Comparison of ENCODE assay signal across 9 cellular contexts in genomic region chr1:77687519-77687906, GRCh38. TPM values are rescaled to one million over a fixed set of nuclear protein-coding genes. Genes with fewer than 3 reads are reported as not detected.
DNase-seq lines count a peak whose midpoint lies in the region; ATAC-seq and TF ChIP-seq lines count a peak whose summit lies in the region.
"Had no signal": no experiment of that assay in that cellular context is flagged by ENCODE, and none has a peak within 500 bp of the region (broad histone marks: within the 10 kb centered on the region; RNA-seq: fewer than 3 reads in every experiment).

No MANE protein-coding gene starts in this region.

- no peak overlapping the region for H3K4me3 ChIP-seq in fibroblast of mammary gland (ENCODE audit: control insufficient read depth, low read depth, low read length)

- H3K9me3 Mint-ChIP-seq in T-helper 2 cell treated with Interferon-gamma antibody and Interleukin-4, amounts not matched to agents 5 μg/mL and 100 μg/mL, for 36 hours, result no peaks in the 10 kb centered on the region
- H3K9me3 Mint-ChIP-seq in neural crest cell, result no peaks in the 10 kb centered on the region
- H3K9me3 Mint-ChIP-seq: brain had no signal

- H3K36me3 Mint-ChIP-seq in T-helper 2 cell treated with Interferon-gamma antibody and Interleukin-4, amounts not matched to agents 5 μg/mL and 100 μg/mL, for 36 hours (ENCODE audit: low read depth), result peaks cover 5% of the 10 kb centered on the region
- H3K36me3 Mint-ChIP-seq in neural crest cell (ENCODE audit: low read depth), result peaks cover 12% of the 10 kb centered on the region

- no peak for ATAC-seq in HG02759 (IDR thresholded peaks at IDR 0.05; ENCODE audit: unreplicated experiment)

- H3K27me3 Mint-ChIP-seq in T-helper 2 cell treated with Interferon-gamma antibody and Interleukin-4, amounts not matched to agents 5 μg/mL and 100 μg/mL, for 36 hours (ENCODE audit: low read depth), result no peaks in the 10 kb centered on the region
- no peaks in the 10 kb centered on the region for H3K27me3 Mint-ChIP-seq in neural crest cell (ENCODE audit: low read depth)

- peak; percentile 26 for TF ChIP-seq CTCF in fibroblast of mammary gland (conservative IDR thresholded peaks at IDR 0.05; ENCODE audit: control insufficient read depth, insufficient read depth, low read depth, low read length)
- TF ChIP-seq CTCF in neural crest cell (conservative IDR thresholded peaks at IDR 0.05), result peak; percentile 49

- no peak overlapping the region for H3K27ac Mint-ChIP-seq in T-helper 2 cell treated with Interferon-gamma antibody and Interleukin-4, amounts not matched to agents 5 μg/mL and 100 μg/mL, for 36 hours
- H3K27ac Mint-ChIP-seq in neural crest cell (ENCODE audit: unreplicated experiment), result peak overlapping the region; percentile 75
- H3K27ac Mint-ChIP-seq: brain had no signal

- H3K4me3 Mint-ChIP-seq in T-helper 2 cell treated with Interferon-gamma antibody and Interleukin-4, amounts not matched to agents 5 μg/mL and 100 μg/mL, for 36 hours, result peak overlapping the region; percentile 49
- peak overlapping the region; percentile 79 for H3K4me3 Mint-ChIP-seq in neural crest cell

- DNase-seq in Daoy (ENCODE audit: low read depth), result peak; percentile 13
- no peak for DNase-seq in T-helper 2 cell treated with Interferon-gamma antibody and Interleukin-4, amounts not matched to agents 5 μg/mL and 100 μg/mL, for 36 hours (ENCODE audit: low spot score)
- DNase-seq in fibroblast of mammary gland (ENCODE audit: low read depth), result peak; percentile 15
- peak; percentile 26 for DNase-seq in neural crest cell (ENCODE audit: low read depth, low spot score)
- no peak for DNase-seq in NCI-H2107 (lab: John Stamatoyannopoulos, UW)
- DNase-seq in DMS 273 (lab: John Stamatoyannopoulos, UW; ENCODE audit: unreplicated experiment), result no peak
- no peak for DNase-seq in SKM-1 treated with dmso at 0.1 percent for 144 hours (lab: John Stamatoyannopoulos, UW; ENCODE audit: unreplicated experiment)

- H3K4me1 Mint-ChIP-seq in T-helper 2 cell treated with Interferon-gamma antibody and Interleukin-4, amounts not matched to agents 5 μg/mL and 100 μg/mL, for 36 hours (ENCODE audit: low read depth), result peaks cover 8% of the 10 kb centered on the region
- H3K4me1 Mint-ChIP-seq in neural crest cell, result peaks cover 10% of the 10 kb centered on the region

RNA-seq across cellular contexts. Expression of gene ZZZ3, which starts 5.1 kb away (rescaled TPM):
- total RNA-seq in Daoy (2014; rRNA removed; shearing (Covaris generic)), result 88.0 and 118 TPM in 2 replicates
- total RNA-seq in neural crest cell, result 52.4 and 57.7 TPM in 2 replicates

Comparison
In these comparisons a context has a peak if more than half of its experiments do, and no peak if none do; other contexts are left out.
1. DNase-seq: peak in Daoy (single experiment), fibroblast of mammary gland (single experiment) and neural crest cell (single experiment); none in T-helper 2 cell treated with Interferon-gamma antibody and Interleukin-4, amounts not matched to agents 5 μg/mL and 100 μg/mL, for 36 hours (single experiment), NCI-H2107 (single experiment), DMS 273 (single experiment) and SKM-1 treated with dmso at 0.1 percent for 144 hours (single experiment).